Comparison of ENCODE assay signal across 27 cellular contexts in genomic region chr6:16105056-16105455, GRCh38.
"Had no signal": no experiment of that assay in that cellular context is flagged by ENCODE, and none has a peak within 500 bp of the region (broad histone marks: within the 10 kb centered on the region; RNA-seq: fewer than 3 reads in every experiment).

No MANE protein-coding gene starts in this region.

- H3K4me3 Mint-ChIP-seq: dendritic cell treated with granulocyte-macrophage colony-stimulating factor and Interleukin-4, amounts not matched to agents 40 ng/mL and 50 ng/mL, for 4 days; endodermal cell; natural killer cell; neural crest cell; stimulated activated naive CD8-positive, alpha-beta T cell treated with anti-CD3 and anti-CD28 coated beads, Interleukin-15, Interleukin-2, amounts not matched to agents 100 ng/mL and 50 ng/mL, for 24 hours had no signal

- H3K36me3 ChIP-seq: gastroesophageal sphincter, heart left ventricle, left lung, right atrium auricular region, sigmoid colon, suprapubic skin, transverse colon, upper lobe of right lung, uterus had no signal

- ATAC-seq: esophagus mucosa, gastroesophageal sphincter, heart left ventricle, left cardiac atrium, natural killer cell, upper lobe of right lung had no signal

- H3K4me3 ChIP-seq: gastroesophageal sphincter, heart left ventricle, left lung, right atrium auricular region, sigmoid colon, suprapubic skin, transverse colon, upper lobe of right lung, uterus had no signal

- DNase-seq: effector CD8-positive, alpha-beta T cell; endodermal cell; heart left ventricle; hippocampal formation; left cardiac atrium; left lung; mesendoderm; midbrain; natural killer cell; sigmoid colon; small intestine; stimulated activated CD4-positive, alpha-beta T cell treated with anti-CD3 and anti-CD28 coated beads, Interleukin-15, amount 100 ng/mL, for 24 hours; stimulated activated CD4-positive, alpha-beta T cell treated with anti-CD3 and anti-CD28 coated beads, Interleukin-2, amount 100 ng/mL, for 48 hours; stimulated activated naive B cell treated with anti-CD40 and anti-IgM and Interleukin-4, amounts not matched to agents 10 μg/mL and 1 μg/mL and 100 μg/mL, for 72 hours; transverse colon; upper lobe of right lung; uterus had no signal

- H3K27ac ChIP-seq: epithelial cell of prostate, gastroesophageal sphincter, heart left ventricle, parathyroid adenoma, right atrium auricular region, sigmoid colon, suprapubic skin, transverse colon, upper lobe of right lung, uterus had no signal

- H3K27me3 Mint-ChIP-seq: dendritic cell treated with granulocyte-macrophage colony-stimulating factor and Interleukin-4, amounts not matched to agents 40 ng/mL and 50 ng/mL, for 4 days; progenitor cell of endocrine pancreas; stimulated activated naive B cell treated with anti-CD40 and anti-IgM and Interleukin-4, amounts not matched to agents 10 μg/mL and 1 μg/mL and 100 μg/mL, for 72 hours; stimulated activated naive CD8-positive, alpha-beta T cell treated with anti-CD3 and anti-CD28 coated beads, Interleukin-15, Interleukin-2, amounts not matched to agents 100 ng/mL and 50 ng/mL, for 24 hours had no signal

- H3K4me1 Mint-ChIP-seq: endodermal cell, natural killer cell had no signal

- H2AFZ ChIP-seq: parathyroid adenoma had no signal

- H3K27ac Mint-ChIP-seq: dendritic cell treated with granulocyte-macrophage colony-stimulating factor and Interleukin-4, amounts not matched to agents 40 ng/mL and 50 ng/mL, for 4 days; endodermal cell; natural killer cell; progenitor cell of endocrine pancreas; stimulated activated naive B cell treated with anti-CD40 and anti-IgM and Interleukin-4, amounts not matched to agents 10 μg/mL and 1 μg/mL and 100 μg/mL, for 72 hours; stimulated activated naive CD8-positive, alpha-beta T cell treated with anti-CD3 and anti-CD28 coated beads, Interleukin-15, Interleukin-2, amounts not matched to agents 100 ng/mL and 50 ng/mL, for 24 hours had no signal

- H3K9me3 ChIP-seq: gastroesophageal sphincter, right atrium auricular region, sigmoid colon, suprapubic skin, transverse colon, upper lobe of right lung, uterus had no signal

- H3K27me3 ChIP-seq: gastroesophageal sphincter, heart left ventricle, left lung, right atrium auricular region, sigmoid colon, suprapubic skin, transverse colon, upper lobe of right lung, uterus had no signal

- H3K9ac ChIP-seq: parathyroid adenoma had no signal
